23 cellular contexts compared by ENCODE assay signal in genomic region chr19:41025871-41026270, GRCh38. TPM values are rescaled to one million over a fixed set of nuclear protein-coding genes. Genes with fewer than 3 reads are reported as not detected.
DNase-seq lines count a peak whose midpoint lies in the region; ATAC-seq and TF ChIP-seq lines count a peak whose summit lies in the region.
"Had no signal": no experiment of that assay in that cellular context is flagged by ENCODE, and none has a peak within 500 bp of the region (broad histone marks: within the 10 kb centered on the region; RNA-seq: fewer than 3 reads in every experiment).

No MANE protein-coding gene starts in this region.

- peaks cover 37% of the 10 kb centered on the region for H3K27me3 Mint-ChIP-seq in activated CD8-positive, alpha-beta memory T cell treated with anti-CD3 and anti-CD28 coated beads, Interleukin-2, amount 10 ng/mL, durations not matched to agents 7 days and 5 days
- H3K27me3 Mint-ChIP-seq in activated T-helper 17 cell treated with anti-CD3 and anti-CD28 coated beads, Interleukin-2, amount 50 U/mL, for 72 hours, result peaks cover 34% of the 10 kb centered on the region

- no peak for ATAC-seq in activated CD8-positive, alpha-beta memory T cell treated with anti-CD3 and anti-CD28 coated beads, Interleukin-2, amount 10 ng/mL, durations not matched to agents 7 days and 5 days
- ATAC-seq in Panc1 (peak; percentile 33; the same call in 1 of the 2 replicates), left cardiac atrium (no peak), HG02870 (IDR thresholded peaks at IDR 0.05; ENCODE audit: unreplicated experiment) (no peak)
- no peak for ATAC-seq in activated T-helper 17 cell treated with anti-CD3 and anti-CD28 coated beads, Interleukin-2, amount 50 U/mL, for 72 hours (replicated peaks)
- ATAC-seq: CD8-positive, alpha-beta T cell; Right ventricle myocardium inferior had no signal

- no peaks in the 10 kb centered on the region for H3K36me3 Mint-ChIP-seq in activated CD8-positive, alpha-beta memory T cell treated with anti-CD3 and anti-CD28 coated beads, Interleukin-2, amount 10 ng/mL, durations not matched to agents 7 days and 5 days
- H3K36me3 Mint-ChIP-seq in activated T-helper 17 cell treated with anti-CD3 and anti-CD28 coated beads, Interleukin-2, amount 50 U/mL, for 72 hours (ENCODE audit: low read depth), result no peaks in the 10 kb centered on the region
- H3K36me3 Mint-ChIP-seq: CD8-positive, alpha-beta T cell had no signal

- in situ Hi-C loops in Panc1 (cut with HindIII; ENCODE audit: low pct_unique_long_range_greater_than_20kb, low sequenced_read_pairs), result no loop called here

- no peaks in the 10 kb centered on the region for H3K79me1 ChIP-seq in neuronal stem cell (ENCODE audit: low read depth, low read length)

- no peak overlapping the region for H2AFZ ChIP-seq in neuronal stem cell (ENCODE audit: low read length)

- no peaks in the 10 kb centered on the region for H3K9me3 ChIP-seq in Panc1 (ENCODE audit: control insufficient read depth, insufficient read depth, low read depth, low read length)
- H3K9me3 ChIP-seq in neuronal stem cell (replicated peaks in 1 of 2; ENCODE audit: control insufficient read depth in 2 of 2, insufficient read depth in 1 of 2, low read depth in 1 of 2, low read length in 2 of 2), result no peaks in the 10 kb centered on the region
- H3K9me3 ChIP-seq: SJSA1 had no signal

- TF ChIP-seq CTCF in Panc1 (IDR thresholded peaks at IDR 0.05), result no peak

- H2BK5ac ChIP-seq in neuronal stem cell (ENCODE audit: low read length), result no peak overlapping the region

- H2BK120ac ChIP-seq in neuronal stem cell (ENCODE audit: low read depth, low read length), result no peak overlapping the region

- DNase-seq in activated CD8-positive, alpha-beta memory T cell treated with anti-CD3 and anti-CD28 coated beads for 24 hours, result peak; percentile 47
- no peak for DNase-seq in activated CD8-positive, alpha-beta memory T cell treated with anti-CD3 and anti-CD28 coated beads, Interleukin-2, amount 10 ng/mL, durations not matched to agents 7 days and 5 days
- DNase-seq in Panc1 (ENCODE audit: low read depth, low spot score) (no peak), iPS-NIHi7 (ENCODE audit: extremely low spot score) (peak; percentile 34), neuronal stem cell (ENCODE audit: low spot score) (no peak), left cardiac atrium (no peak)
- DNase-seq: AML-193; C1 segment of cervical spinal cord; CD8-positive, alpha-beta T cell; HCEC 1CT; IMR-90; NCI-H1105 treated with DMSO at 0.1 percent for 48 hours; NCI-H1694; NCI-H2081; NCI-H2171; NCI-H526; OCI-M1 had no signal

- no peak overlapping the region for H3K9ac ChIP-seq in neuronal stem cell (ENCODE audit: low read depth, low read length, poor library complexity)

- CTCF ChIA-PET in activated CD8-positive, alpha-beta memory T cell treated with anti-CD3 and anti-CD28 coated beads, Interleukin-2, amount 10 ng/mL, durations not matched to agents 7 days and 5 days (lab: Charles Lee), result no interaction called here
- CTCF ChIA-PET in Panc1 (lab: Charles Lee), result interaction anchor here (0.6 kb wide), 1 partner anchor 123 kb away, joined by 8 read pairs; no protein-coding TSS in a partner anchor

- H3K4me3 ChIP-seq in Panc1 (ENCODE audit: low read depth in 2 of 2, low read length in 2 of 2) (0 out of 4 replicates have a peak overlapping the region, but pooled peaks of 1 of the 2 experiments have one; percentile 4), neuronal stem cell (ENCODE audit: low read length in 2 of 2) (no peak overlapping the region)
- H3K4me3 ChIP-seq: SJSA1 had no signal

- H3K14ac ChIP-seq in neuronal stem cell (ENCODE audit: low read length), result no peak overlapping the region

- H4K8ac ChIP-seq in neuronal stem cell (ENCODE audit: low read depth, low read length), result no peak overlapping the region

- no peak overlapping the region for H4K91ac ChIP-seq in neuronal stem cell (ENCODE audit: low read depth, low read length, poor library complexity)

- H2AK5ac ChIP-seq in neuronal stem cell (ENCODE audit: low read depth, low read length), result no peak overlapping the region

- H3K36me3 ChIP-seq in Panc1 (ENCODE audit: control insufficient read depth, insufficient read depth, low read length) (no peaks in the 10 kb centered on the region), neuronal stem cell (replicated peaks in 1 of 2; ENCODE audit: control insufficient read depth in 2 of 2, insufficient read depth in 2 of 2, low read length in 2 of 2) (no peaks in the 10 kb centered on the region)
- H3K36me3 ChIP-seq: SJSA1 had no signal

- H3K23ac ChIP-seq in neuronal stem cell (ENCODE audit: low read depth, low read length, poor library complexity), result no peak overlapping the region

- H3K27ac Mint-ChIP-seq in activated CD8-positive, alpha-beta memory T cell treated with anti-CD3 and anti-CD28 coated beads, Interleukin-2, amount 10 ng/mL, durations not matched to agents 7 days and 5 days, result no peak overlapping the region
- no peak overlapping the region for H3K27ac Mint-ChIP-seq in activated T-helper 17 cell treated with anti-CD3 and anti-CD28 coated beads, Interleukin-2, amount 50 U/mL, for 72 hours
- H3K27ac Mint-ChIP-seq: CD8-positive, alpha-beta T cell had no signal

- no peak overlapping the region for H3K4me3 Mint-ChIP-seq in activated CD8-positive, alpha-beta memory T cell treated with anti-CD3 and anti-CD28 coated beads, Interleukin-2, amount 10 ng/mL, durations not matched to agents 7 days and 5 days
- H3K4me3 Mint-ChIP-seq in activated T-helper 17 cell treated with anti-CD3 and anti-CD28 coated beads, Interleukin-2, amount 50 U/mL, for 72 hours, result no peak overlapping the region
- H3K4me3 Mint-ChIP-seq: CD8-positive, alpha-beta T cell had no signal

- no peak overlapping the region for H3K4me2 ChIP-seq in neuronal stem cell (ENCODE audit: insufficient read depth, low read length, poor library complexity, severe bottlenecking)

- POLR2A ChIA-PET in Panc1 (lab: Charles Lee), result no interaction called here

- H3K4ac ChIP-seq in neuronal stem cell (ENCODE audit: low read length), result no peak overlapping the region

- no CpG with 5 or more reads among the region's 32 CpGs for WGBS in neuronal stem cell (ENCODE audit: extremely low coverage in 2 of 2, insufficient read length in 2 of 2, insufficient replicate concordance in 1 of 2), 2 donors

- no peak overlapping the region for H2BK15ac ChIP-seq in neuronal stem cell (ENCODE audit: low read length)

- no peak overlapping the region for H3K27ac ChIP-seq in Panc1 (ENCODE audit: low read length)
- no peak overlapping the region for H3K27ac ChIP-seq in neuronal stem cell (replicated peaks; ENCODE audit: low read length)
- H3K27ac ChIP-seq: 22Rv1, SJSA1 had no signal

- no TSS peak for BruUV-seq in Panc1 (replicated peaks; lab: Mats Ljungman, UMichigan)

- H2BK12ac ChIP-seq in neuronal stem cell (ENCODE audit: low read length), result peak overlapping the region; percentile 6

- H3K27me3 ChIP-seq in Panc1 (ENCODE audit: control insufficient read depth, insufficient read depth, low read length), result no peaks in the 10 kb centered on the region
- peaks cover 0 to 17% (median 0%) of the 10 kb centered on the region in 3 experiments for H3K27me3 ChIP-seq in neuronal stem cell (ENCODE audit: control insufficient read depth in 3 of 3, insufficient read depth in 3 of 3, low read depth in 1 of 3, low read length in 3 of 3)

- H3K4me1 ChIP-seq in Panc1 (ENCODE audit: control insufficient read depth, insufficient read depth, low read length) (no peaks in the 10 kb centered on the region), neuronal stem cell (ENCODE audit: control insufficient read depth in 2 of 2, insufficient read depth in 1 of 2, low read depth in 1 of 2, low read length in 2 of 2) (no peaks in the 10 kb centered on the region)
- H3K4me1 ChIP-seq: SJSA1 had no signal

- H3K4me1 Mint-ChIP-seq in activated CD8-positive, alpha-beta memory T cell treated with anti-CD3 and anti-CD28 coated beads, Interleukin-2, amount 10 ng/mL, durations not matched to agents 7 days and 5 days, result no peaks in the 10 kb centered on the region
- no peaks in the 10 kb centered on the region for H3K4me1 Mint-ChIP-seq in activated T-helper 17 cell treated with anti-CD3 and anti-CD28 coated beads, Interleukin-2, amount 50 U/mL, for 72 hours

- intact Hi-C loops in Panc1 (cut with micrococcal nuclease; ENCODE audit: unreplicated experiment), result no loop called here
- intact Hi-C loops in left cardiac atrium (cut with DNase I), result no loop called here

- no peak overlapping the region for H3K18ac ChIP-seq in neuronal stem cell (ENCODE audit: low read length)

- H3K9me3 Mint-ChIP-seq in activated CD8-positive, alpha-beta memory T cell treated with anti-CD3 and anti-CD28 coated beads, Interleukin-2, amount 10 ng/mL, durations not matched to agents 7 days and 5 days (ENCODE audit: low read depth), result no peaks in the 10 kb centered on the region
- no peaks in the 10 kb centered on the region for H3K9me3 Mint-ChIP-seq in activated T-helper 17 cell treated with anti-CD3 and anti-CD28 coated beads, Interleukin-2, amount 50 U/mL, for 72 hours
- H3K9me3 Mint-ChIP-seq: CD8-positive, alpha-beta T cell had no signal

RNA-seq across cellular contexts. Expression of gene CYP2B6, which starts 34.8 kb away (rescaled TPM):
- total RNA-seq in activated CD8-positive, alpha-beta memory T cell treated with anti-CD3 and anti-CD28 coated beads, Interleukin-2, amount 10 ng/mL, durations not matched to agents 7 days and 5 days, result not detected
- total RNA-seq in Panc1 (2021; ENCODE audit: unreplicated experiment) (0.26 TPM), left cardiac atrium (under 1 TPM in 1 of 2 donors, not detected in 1; 0.12 TPM)
- polyA plus RNA-seq in Panc1 (2012; ENCODE audit: insufficient read length), result not detected
- not detected for polyA plus RNA-seq in neuronal stem cell (2013, experiment 1 of 2)
- polyA plus RNA-seq in neuronal stem cell (2013, experiment 2 of 2), result not detected
- not detected for total RNA-seq in activated T-helper 17 cell treated with anti-CD3 and anti-CD28 coated beads, Interleukin-2, amount 50 U/mL, for 72 hours
- total RNA-seq: CD8-positive, alpha-beta T cell; IMR-90; Right ventricle myocardium inferior; SJSA1 had no signal
- polyA plus RNA-seq: AG04450, IMR-90 had no signal

Comparison
In these comparisons a context has a peak if more than half of its experiments do, and no peak if none do; other contexts are left out.
1. DNase-seq: peak in activated CD8-positive, alpha-beta memory T cell treated with anti-CD3 and anti-CD28 coated beads for 24 hours (single experiment) and iPS-NIHi7 (single experiment); none in activated CD8-positive, alpha-beta memory T cell treated with anti-CD3 and anti-CD28 coated beads, Interleukin-2, amount 10 ng/mL, durations not matched to agents 7 days and 5 days (single experiment), Panc1 (single experiment), neuronal stem cell (single experiment) and left cardiac atrium (single experiment).